Comparison of ENCODE assay signal across 24 cellular contexts in the genomic region with DNA sequence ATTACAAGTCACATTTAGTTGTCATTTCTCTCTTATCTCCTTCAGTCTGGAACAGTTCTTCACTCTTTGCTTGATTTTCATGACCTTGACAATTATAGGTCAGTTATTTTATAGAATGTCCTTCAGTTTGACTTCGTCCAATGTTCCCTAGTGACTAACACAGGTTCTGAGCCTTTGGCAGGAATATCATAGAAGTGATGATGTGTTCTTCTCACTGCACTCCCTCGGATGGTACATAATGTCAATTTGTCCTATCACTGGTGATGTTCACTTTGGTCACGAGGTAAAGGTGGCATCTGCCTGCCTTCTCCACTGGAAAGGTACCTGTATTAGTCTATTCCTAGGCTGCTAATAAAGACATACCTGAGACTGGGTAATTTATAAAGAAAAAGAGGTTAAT.
DNase-seq lines count a peak whose midpoint lies in the region; ATAC-seq, FAIRE-seq and TF ChIP-seq lines count a peak whose summit lies in the region.
"Had no signal": no experiment of that assay in that cellular context is flagged by ENCODE, and none has a peak within 500 bp of the region (broad histone marks: within the 10 kb centered on the region; RNA-seq: fewer than 3 reads in every experiment).

No MANE protein-coding gene starts in this region.

- CTCF ChIA-PET in HepG2 (lab: Yijun Ruan, JAX; ENCODE audit: low intra/inter-chr PET ratio, low total read pairs), result no interaction called here

- TF ChIP-seq CTCF in heart left ventricle (IDR thresholded peaks at IDR 0.05) (no peak), HepG2 (CRISPR knock-in tag; IDR thresholded peaks at IDR 0.05) (no peak), right lobe of liver (IDR thresholded peaks at IDR 0.05) (no peak), MM.1S (IDR thresholded peaks at IDR 0.05; ENCODE audit: low read length) (no peak)

- H3K9me2 ChIP-seq in MM.1S (replicated peaks; ENCODE audit: insufficient read depth, low read length), result no peaks in the 10 kb centered on the region; the same call in 1 of the 2 replicates

- H3K9ac ChIP-seq in HepG2 (ENCODE audit: insufficient read depth, low read depth, low read length) (no peak overlapping the region), MM.1S (ENCODE audit: low read length) (no peak overlapping the region)
- H3K9ac ChIP-seq: BLaER1 had no signal

- POLR2A ChIA-PET in HepG2 (lab: Yijun Ruan, JAX), result no interaction called here

- H3K36me3 ChIP-seq in heart left ventricle (no peaks in the 10 kb centered on the region), HepG2 (replicated peaks in 1 of 2; ENCODE audit: control insufficient read depth in 1 of 2, insufficient read depth in 2 of 2, low read length in 2 of 2) (no peaks in the 10 kb centered on the region), right lobe of liver (no peaks in the 10 kb centered on the region), MM.1S (replicated peaks; ENCODE audit: insufficient read depth, low read length) (no peaks in the 10 kb centered on the region)
- H3K36me3 ChIP-seq: BE2C, BLaER1 had no signal

- TF ChIP-seq EP300 in HepG2 (IDR thresholded peaks at IDR 0.05; ENCODE audit: low read depth in 2 of 2, low read length in 2 of 2), result no peak
- no peak for TF ChIP-seq EP300 in HepG2 (CRISPR knock-in tag; IDR thresholded peaks at IDR 0.05; ENCODE audit: borderline replicate concordance)

- DNase-seq in heart left ventricle (no peak), Right ventricle myocardium inferior (ENCODE audit: missing footprints) (no peak), HepG2 (ENCODE audit: low spot score) (no peak), right lobe of liver (no peak), MM.1S (no peak)
- DNase-seq: 8988T; ACHN; BE2C; C1 segment of cervical spinal cord; CD4-positive, alpha-beta memory T cell; CD4-positive, CD25-positive, alpha-beta regulatory T cell; CD8-positive, alpha-beta memory T cell; COR-L47; DMS 273 treated with DMSO at 0.1 percent for 48 hours; DMS153; DMS53; DMS79; DND-41; EL; GDM1 had no signal

- peak in 3 of 4 donors; percentile 46 to 67 (median 47) for ATAC-seq in heart left ventricle
- no peak for ATAC-seq in Right ventricle myocardium inferior
- no peak for ATAC-seq in HepG2
- no peak for ATAC-seq in right lobe of liver
- ATAC-seq: GM12878 had no signal

- H3K79me2 ChIP-seq in HepG2 (ENCODE audit: insufficient read depth, low read length), result no peaks in the 10 kb centered on the region
- H3K79me2 ChIP-seq in MM.1S (ENCODE audit: low read length), result no peaks in the 10 kb centered on the region

- H3F3A ChIP-seq in MM.1S (ENCODE audit: insufficient read depth, low read length), result no peaks in the 10 kb centered on the region

- intact Hi-C loops in heart left ventricle (cut with DNase I) (no loop called here), Right ventricle myocardium inferior (cut with DNase I) (no loop called here), HepG2 (cut with micrococcal nuclease; ENCODE audit: unreplicated experiment) (no loop called here), right lobe of liver (cut with DNase I) (no loop called here)

- H3K27me3 ChIP-seq in heart left ventricle (peaks cover 0 to 2% (median 0%) of the 10 kb centered on the region in 9 donors), HepG2 (ENCODE audit: control insufficient read depth in 1 of 2, insufficient read depth in 2 of 2, low read length in 2 of 2) (no peaks in the 10 kb centered on the region), right lobe of liver (no peaks in the 10 kb centered on the region), MM.1S (replicated peaks; ENCODE audit: insufficient read depth, low read length) (no peaks in the 10 kb centered on the region)
- H3K27me3 ChIP-seq: BE2C, BLaER1 had no signal

- peak; percentile 4 for FAIRE-seq in HepG2 (lab: Jason Lieb, UNC)
- FAIRE-seq: GM12878, GM12892, GM18507 had no signal

- no peak overlapping the region for H3K4me2 ChIP-seq in HepG2 (ENCODE audit: low read depth, low read length)
- no peak overlapping the region for H3K4me2 ChIP-seq in MM.1S (ENCODE audit: low read depth, low read length)
- H3K4me2 ChIP-seq: BLaER1 had no signal

- in situ Hi-C loops in HepG2 (cut with HindIII; ENCODE audit: extremely low pct_ligation_motif_present, low pct_unique_long_range_greater_than_20kb), result no loop called here

- no peak for TF ChIP-seq POLR2A in heart left ventricle (IDR thresholded peaks at IDR 0.05)
- TF ChIP-seq POLR2A in HepG2 (IDR thresholded peaks at IDR 0.05; ENCODE audit: insufficient read depth in 1 of 2, low read depth in 2 of 2, low read length in 2 of 2), result no peak
- TF ChIP-seq POLR2A in right lobe of liver (IDR thresholded peaks at IDR 0.05), result no peak

- H3K4me1 ChIP-seq in heart left ventricle, result peaks cover 0 to 15% (median 2%) of the 10 kb centered on the region in 12 donors
- H3K4me1 ChIP-seq in HepG2 (ENCODE audit: insufficient read depth, low read length), result no peaks in the 10 kb centered on the region
- H3K4me1 ChIP-seq in right lobe of liver, result no peaks in the 10 kb centered on the region
- no peaks in the 10 kb centered on the region for H3K4me1 ChIP-seq in MM.1S (ENCODE audit: low read length)
- H3K4me1 ChIP-seq: BE2C, BLaER1 had no signal

- no peak overlapping the region for H3K4me3 ChIP-seq in heart left ventricle
- no peak overlapping the region for H3K4me3 ChIP-seq in HepG2 (replicated peaks in 1 of 3; ENCODE audit: insufficient read depth in 1 of 3, low read depth in 2 of 3, low read length in 3 of 3)
- no peak overlapping the region for H3K4me3 ChIP-seq in right lobe of liver
- H3K4me3 ChIP-seq in MM.1S (ENCODE audit: low read length), result no peak overlapping the region
- H3K4me3 ChIP-seq: BLaER1, GM12878 had no signal

- no peaks in the 10 kb centered on the region for H3K9me3 ChIP-seq in heart left ventricle
- H3K9me3 ChIP-seq in HepG2 (ENCODE audit: low read length), result no peaks in the 10 kb centered on the region
- H3K9me3 ChIP-seq in right lobe of liver, result no peaks in the 10 kb centered on the region
- H3K9me3 ChIP-seq in MM.1S (replicated peaks; ENCODE audit: insufficient read depth, low read length), result no peaks in the 10 kb centered on the region
- H3K9me3 ChIP-seq: BE2C had no signal

- WGBS in heart left ventricle, 4 donors, result 39 to 52% (median 44%) methylated on average over 3 of the region's 3 CpGs
- WGBS in HepG2 (ENCODE audit: low lambda C conversion rate), result 0% methylated on average over 3 of the region's 3 CpGs
- WGBS in right lobe of liver (ENCODE audit: insufficient coverage, low coverage, low lambda C conversion rate, missing lambda C conversion rate), result 70% methylated on average over 3 of the region's 3 CpGs

- H2AFZ ChIP-seq in HepG2 (ENCODE audit: low read length), result no peak overlapping the region
- H2AFZ ChIP-seq in MM.1S (ENCODE audit: low read length), result no peak overlapping the region

- TF ChIP-seq RAD21 in HepG2 (CRISPR knock-in tag; IDR thresholded peaks at IDR 0.05), result no peak

- BruUV-seq in HepG2 (replicated peaks; lab: Mats Ljungman, UMichigan), result no TSS peak

- H3K27ac ChIP-seq in heart left ventricle (no peak overlapping the region), HepG2 (ENCODE audit: extremely low read length, insufficient read depth, low read length) (no peak overlapping the region), right lobe of liver (no peak overlapping the region), MM.1S (ENCODE audit: low read length) (no peak overlapping the region)
- H3K27ac ChIP-seq: BLaER1 had no signal

- H4K20me1 ChIP-seq in HepG2 (ENCODE audit: insufficient read depth, low read length) (no peaks in the 10 kb centered on the region), MM.1S (ENCODE audit: insufficient read depth, low read length) (no peaks in the 10 kb centered on the region)
- H4K20me1 ChIP-seq: BLaER1 had no signal

TF ChIP-seq in HepG2, 621 proteins besides CTCF, POLR2A, EP300 and RAD21 (continues in another document):
- TF ChIP-seq, protein P1, sequence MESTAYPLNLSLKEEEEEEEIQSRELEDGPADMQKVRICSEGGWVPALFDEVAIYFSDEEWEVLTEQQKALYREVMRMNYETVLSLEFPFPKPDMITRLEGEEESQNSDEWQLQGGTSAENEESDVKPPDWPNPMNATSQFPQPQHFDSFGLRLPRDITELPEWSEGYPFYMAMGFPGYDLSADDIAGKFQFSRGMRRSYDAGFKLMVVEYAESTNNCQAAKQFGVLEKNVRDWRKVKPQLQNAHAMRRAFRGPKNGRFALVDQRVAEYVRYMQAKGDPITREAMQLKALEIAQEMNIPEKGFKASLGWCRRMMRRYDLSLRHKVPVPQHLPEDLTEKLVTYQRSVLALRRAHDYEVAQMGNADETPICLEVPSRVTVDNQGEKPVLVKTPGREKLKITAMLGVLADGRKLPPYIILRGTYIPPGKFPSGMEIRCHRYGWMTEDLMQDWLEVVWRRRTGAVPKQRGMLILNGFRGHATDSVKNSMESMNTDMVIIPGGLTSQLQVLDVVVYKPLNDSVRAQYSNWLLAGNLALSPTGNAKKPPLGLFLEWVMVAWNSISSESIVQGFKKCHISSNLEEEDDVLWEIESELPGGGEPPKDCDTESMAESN (CRISPR knock-in tag; conservative IDR thresholded peaks at IDR 0.05), result no peak
- no peak for TF ChIP-seq THAP9 (CRISPR knock-in tag; IDR thresholded peaks at IDR 0.05; ENCODE audit: borderline replicate concordance)

Comparison
In these comparisons a context has a peak if more than half of its experiments do, and no peak if none do; other contexts are left out.
1. ATAC-seq: peak in heart left ventricle (3 of 4); none in Right ventricle myocardium inferior (single experiment), HepG2 (single experiment) and right lobe of liver (0 of 4).